1 cellular context compared by ENCODE assay signal in the genomic region with DNA sequence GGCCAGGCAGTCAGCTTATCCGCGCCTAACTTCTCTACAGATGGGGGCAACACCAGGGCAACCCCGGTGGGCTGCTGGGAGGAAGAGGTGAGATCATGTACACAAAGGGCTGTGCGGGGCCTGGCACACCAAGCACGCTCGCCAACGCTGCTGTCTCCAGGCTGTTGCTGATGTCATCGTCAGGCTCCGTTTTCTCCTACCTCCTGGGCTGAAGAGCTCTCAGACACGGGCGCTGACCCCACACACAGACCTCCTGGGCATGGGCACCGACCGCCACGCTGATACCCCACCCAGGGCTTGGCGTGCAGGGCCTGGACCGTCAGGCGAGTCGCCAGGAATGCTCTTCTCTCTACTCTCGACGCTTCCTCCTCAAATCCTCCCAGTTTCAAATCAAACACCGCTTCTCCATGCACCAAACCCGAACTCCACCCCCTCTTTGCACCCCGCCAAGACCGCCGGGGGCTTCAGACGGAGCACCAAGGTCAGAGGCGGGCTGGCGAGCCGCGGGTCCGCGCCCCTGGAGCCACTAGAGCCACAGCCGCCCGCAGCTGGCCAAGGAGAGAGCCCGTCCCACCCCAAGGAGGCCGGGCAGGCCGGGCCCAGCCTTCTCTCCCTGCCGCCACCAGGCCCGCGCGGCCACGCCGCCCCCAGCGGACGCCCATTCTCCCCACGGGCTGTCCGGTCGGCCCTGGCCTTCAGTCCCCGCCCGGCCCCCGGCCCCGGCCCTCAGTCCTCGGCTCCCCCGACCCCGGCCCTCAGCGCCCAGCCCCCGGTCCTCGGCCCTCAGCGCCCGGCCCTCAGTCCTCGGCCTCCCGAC.
TF ChIP-seq lines count a peak whose summit lies in the region.

No MANE protein-coding gene starts in this region.

TF ChIP-seq in HEK293, 187 proteins besides CTCF, POLR2A, EP300 and RAD21 (continued from another document and continues in another):
- TF ChIP-seq KLF17 (tag by site-specific recombination; IDR thresholded peaks at IDR 0.05) (peak; percentile 53; the same call in 1 of the 2 replicates), ZNF140 (tag by site-specific recombination; IDR thresholded peaks at IDR 0.05) (no peak), SCRT1 (tag by site-specific recombination; IDR thresholded peaks at IDR 0.05; ENCODE audit: borderline replicate concordance) (no peak), ATF2 (tag by site-specific recombination; IDR thresholded peaks at IDR 0.05; ENCODE audit: low read depth) (peak; percentile 86), ZNF169 (tag by site-specific recombination; IDR thresholded peaks at IDR 0.05) (no peak), ZBTB7A (tag by site-specific recombination; IDR thresholded peaks at IDR 0.05; ENCODE audit: low read depth) (no peak), ZNF202 (tag by site-specific recombination; IDR thresholded peaks at IDR 0.05; ENCODE audit: borderline replicate concordance) (no peak), ZNF837 (tag by site-specific recombination; IDR thresholded peaks at IDR 0.05) (no peak), SCRT2 (tag by site-specific recombination; IDR thresholded peaks at IDR 0.05) (no peak), ZNF76 (tag by site-specific recombination; IDR thresholded peaks at IDR 0.05; ENCODE audit: borderline replicate concordance, low read depth) (peak; percentile 57; the same call in 1 of the 2 replicates), YY2 (tag by site-specific recombination; IDR thresholded peaks at IDR 0.05) (no peak), ZNF239 (tag by site-specific recombination; IDR thresholded peaks at IDR 0.05) (no peak), ZNF324 (tag by site-specific recombination; IDR thresholded peaks at IDR 0.05) (peak; percentile 54; the same call in 1 of the 2 replicates), ZBTB17 (tag by site-specific recombination; IDR thresholded peaks at IDR 0.05) (peak; percentile 93), ZBTB8A (tag by site-specific recombination; IDR thresholded peaks at IDR 0.05) (peak; percentile 26; the same call in 1 of the 2 replicates), ZNF561 (tag by site-specific recombination; IDR thresholded peaks at IDR 0.05; ENCODE audit: borderline replicate concordance) (no peak), ZNF19 (tag by site-specific recombination; IDR thresholded peaks at IDR 0.05; ENCODE audit: low read depth) (no peak), KLF10 (tag by site-specific recombination; IDR thresholded peaks at IDR 0.05) (no peak), ZFP3 (tag by site-specific recombination; IDR thresholded peaks at IDR 0.05; ENCODE audit: low read depth) (no peak), ZNF660 (tag by site-specific recombination; IDR thresholded peaks at IDR 0.05) (peak; percentile 76; the same call in 1 of the 2 replicates), ZNF121 (tag by site-specific recombination; IDR thresholded peaks at IDR 0.05) (no peak), ZNF223 (tag by site-specific recombination; IDR thresholded peaks at IDR 0.05) (no peak), KLF1 (tag by site-specific recombination; IDR thresholded peaks at IDR 0.05) (peak; percentile 52), FEZF1 (tag by site-specific recombination; IDR thresholded peaks at IDR 0.05) (no peak), MZF1 (tag by site-specific recombination; IDR thresholded peaks at IDR 0.05; ENCODE audit: borderline replicate concordance) (no peak), ZNF362 (tag by site-specific recombination; IDR thresholded peaks at IDR 0.05) (no peak), GLI4 (tag by site-specific recombination; IDR thresholded peaks at IDR 0.05) (peak; percentile 82; the same call in 1 of the 2 replicates), ZNF157 (tag by site-specific recombination; IDR thresholded peaks at IDR 0.05) (no peak), BCL11A (tag by site-specific recombination; IDR thresholded peaks at IDR 0.05; ENCODE audit: low read depth) (peak; percentile 12), ZNF112 (tag by site-specific recombination; IDR thresholded peaks at IDR 0.05) (no peak), OVOL3 (tag by site-specific recombination; IDR thresholded peaks at IDR 0.05) (no peak), WT1 (tag by site-specific recombination; IDR thresholded peaks at IDR 0.05) (no peak), ZNF768 (tag by site-specific recombination; IDR thresholded peaks at IDR 0.05) (no peak), ZNF138 (tag by site-specific recombination; IDR thresholded peaks at IDR 0.05; ENCODE audit: borderline replicate concordance) (no peak)
- TF ChIP-seq, protein P1, sequence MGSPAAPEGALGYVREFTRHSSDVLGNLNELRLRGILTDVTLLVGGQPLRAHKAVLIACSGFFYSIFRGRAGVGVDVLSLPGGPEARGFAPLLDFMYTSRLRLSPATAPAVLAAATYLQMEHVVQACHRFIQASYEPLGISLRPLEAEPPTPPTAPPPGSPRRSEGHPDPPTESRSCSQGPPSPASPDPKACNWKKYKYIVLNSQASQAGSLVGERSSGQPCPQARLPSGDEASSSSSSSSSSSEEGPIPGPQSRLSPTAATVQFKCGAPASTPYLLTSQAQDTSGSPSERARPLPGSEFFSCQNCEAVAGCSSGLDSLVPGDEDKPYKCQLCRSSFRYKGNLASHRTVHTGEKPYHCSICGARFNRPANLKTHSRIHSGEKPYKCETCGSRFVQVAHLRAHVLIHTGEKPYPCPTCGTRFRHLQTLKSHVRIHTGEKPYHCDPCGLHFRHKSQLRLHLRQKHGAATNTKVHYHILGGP (tag by site-specific recombination; IDR thresholded peaks at IDR 0.05), result no peak
- TF ChIP-seq, protein P2, sequence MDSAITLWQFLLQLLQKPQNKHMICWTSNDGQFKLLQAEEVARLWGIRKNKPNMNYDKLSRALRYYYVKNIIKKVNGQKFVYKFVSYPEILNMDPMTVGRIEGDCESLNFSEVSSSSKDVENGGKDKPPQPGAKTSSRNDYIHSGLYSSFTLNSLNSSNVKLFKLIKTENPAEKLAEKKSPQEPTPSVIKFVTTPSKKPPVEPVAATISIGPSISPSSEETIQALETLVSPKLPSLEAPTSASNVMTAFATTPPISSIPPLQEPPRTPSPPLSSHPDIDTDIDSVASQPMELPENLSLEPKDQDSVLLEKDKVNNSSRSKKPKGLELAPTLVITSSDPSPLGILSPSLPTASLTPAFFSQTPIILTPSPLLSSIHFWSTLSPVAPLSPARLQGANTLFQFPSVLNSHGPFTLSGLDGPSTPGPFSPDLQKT (IDR thresholded peaks at IDR 0.05; ENCODE audit: borderline replicate concordance, low read depth, low read length), result no peak
- TF ChIP-seq, protein P3, sequence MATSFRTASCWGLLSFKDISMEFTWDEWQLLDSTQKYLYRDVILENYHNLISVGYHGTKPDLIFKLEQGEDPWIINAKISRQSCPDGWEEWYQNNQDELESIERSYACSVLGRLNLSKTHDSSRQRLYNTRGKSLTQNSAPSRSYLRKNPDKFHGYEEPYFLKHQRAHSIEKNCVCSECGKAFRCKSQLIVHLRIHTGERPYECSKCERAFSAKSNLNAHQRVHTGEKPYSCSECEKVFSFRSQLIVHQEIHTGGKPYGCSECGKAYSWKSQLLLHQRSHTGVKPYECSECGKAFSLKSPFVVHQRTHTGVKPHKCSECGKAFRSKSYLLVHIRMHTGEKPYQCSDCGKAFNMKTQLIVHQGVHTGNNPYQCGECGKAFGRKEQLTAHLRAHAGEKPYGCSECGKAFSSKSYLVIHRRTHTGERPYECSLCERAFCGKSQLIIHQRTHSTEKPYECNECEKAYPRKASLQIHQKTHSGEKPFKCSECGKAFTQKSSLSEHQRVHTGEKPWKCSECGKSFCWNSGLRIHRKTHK (tag by site-specific recombination; IDR thresholded peaks at IDR 0.05), result no peak
- TF ChIP-seq, protein P4, sequence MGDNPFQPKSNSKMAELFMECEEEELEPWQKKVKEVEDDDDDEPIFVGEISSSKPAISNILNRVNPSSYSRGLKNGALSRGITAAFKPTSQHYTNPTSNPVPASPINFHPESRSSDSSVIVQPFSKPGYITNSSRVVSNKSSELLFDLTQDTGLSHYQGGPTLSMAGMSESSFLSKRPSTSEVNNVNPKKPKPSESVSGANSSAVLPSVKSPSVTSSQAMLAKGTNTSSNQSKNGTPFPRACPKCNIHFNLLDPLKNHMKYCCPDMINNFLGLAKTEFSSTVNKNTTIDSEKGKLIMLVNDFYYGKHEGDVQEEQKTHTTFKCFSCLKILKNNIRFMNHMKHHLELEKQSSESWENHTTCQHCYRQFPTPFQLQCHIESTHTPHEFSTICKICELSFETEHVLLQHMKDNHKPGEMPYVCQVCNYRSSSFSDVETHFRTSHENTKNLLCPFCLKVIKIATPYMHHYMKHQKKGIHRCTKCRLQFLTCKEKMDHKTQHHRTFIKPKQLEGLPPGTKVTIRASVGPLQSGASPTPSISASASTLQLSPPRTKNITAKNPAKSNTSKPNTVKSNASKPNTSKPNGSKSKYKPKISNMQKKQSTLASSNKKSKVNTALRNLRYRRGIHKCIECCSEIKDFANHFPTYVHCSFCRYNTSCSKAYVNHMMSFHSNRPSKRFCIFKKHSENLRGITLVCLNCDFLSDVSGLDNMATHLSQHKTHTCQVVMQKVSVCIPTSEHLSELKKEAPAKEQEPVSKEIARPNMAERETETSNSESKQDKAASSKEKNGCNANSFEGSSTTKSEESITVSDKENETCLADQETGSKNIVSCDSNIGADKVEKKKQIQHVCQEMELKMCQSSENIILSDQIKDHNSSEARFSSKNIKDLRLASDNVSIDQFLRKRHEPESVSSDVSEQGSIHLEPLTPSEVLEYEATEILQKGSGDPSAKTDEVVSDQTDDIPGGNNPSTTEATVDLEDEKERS (tag by site-specific recombination; IDR thresholded peaks at IDR 0.05), result peak; percentile 44; the same call in 1 of the 2 replicates
- TF ChIP-seq, protein P5, sequence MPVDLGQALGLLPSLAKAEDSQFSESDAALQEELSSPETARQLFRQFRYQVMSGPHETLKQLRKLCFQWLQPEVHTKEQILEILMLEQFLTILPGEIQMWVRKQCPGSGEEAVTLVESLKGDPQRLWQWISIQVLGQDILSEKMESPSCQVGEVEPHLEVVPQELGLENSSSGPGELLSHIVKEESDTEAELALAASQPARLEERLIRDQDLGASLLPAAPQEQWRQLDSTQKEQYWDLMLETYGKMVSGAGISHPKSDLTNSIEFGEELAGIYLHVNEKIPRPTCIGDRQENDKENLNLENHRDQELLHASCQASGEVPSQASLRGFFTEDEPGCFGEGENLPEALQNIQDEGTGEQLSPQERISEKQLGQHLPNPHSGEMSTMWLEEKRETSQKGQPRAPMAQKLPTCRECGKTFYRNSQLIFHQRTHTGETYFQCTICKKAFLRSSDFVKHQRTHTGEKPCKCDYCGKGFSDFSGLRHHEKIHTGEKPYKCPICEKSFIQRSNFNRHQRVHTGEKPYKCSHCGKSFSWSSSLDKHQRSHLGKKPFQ (tag by site-specific recombination; IDR thresholded peaks at IDR 0.05), result no peak
- TF ChIP-seq, protein P6, sequence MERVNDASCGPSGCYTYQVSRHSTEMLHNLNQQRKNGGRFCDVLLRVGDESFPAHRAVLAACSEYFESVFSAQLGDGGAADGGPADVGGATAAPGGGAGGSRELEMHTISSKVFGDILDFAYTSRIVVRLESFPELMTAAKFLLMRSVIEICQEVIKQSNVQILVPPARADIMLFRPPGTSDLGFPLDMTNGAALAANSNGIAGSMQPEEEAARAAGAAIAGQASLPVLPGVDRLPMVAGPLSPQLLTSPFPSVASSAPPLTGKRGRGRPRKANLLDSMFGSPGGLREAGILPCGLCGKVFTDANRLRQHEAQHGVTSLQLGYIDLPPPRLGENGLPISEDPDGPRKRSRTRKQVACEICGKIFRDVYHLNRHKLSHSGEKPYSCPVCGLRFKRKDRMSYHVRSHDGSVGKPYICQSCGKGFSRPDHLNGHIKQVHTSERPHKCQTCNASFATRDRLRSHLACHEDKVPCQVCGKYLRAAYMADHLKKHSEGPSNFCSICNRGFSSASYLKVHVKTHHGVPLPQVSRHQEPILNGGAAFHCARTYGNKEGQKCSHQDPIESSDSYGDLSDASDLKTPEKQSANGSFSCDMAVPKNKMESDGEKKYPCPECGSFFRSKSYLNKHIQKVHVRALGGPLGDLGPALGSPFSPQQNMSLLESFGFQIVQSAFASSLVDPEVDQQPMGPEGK (tag by site-specific recombination; IDR thresholded peaks at IDR 0.05), result peak; percentile 61
- TF ChIP-seq, protein P7, sequence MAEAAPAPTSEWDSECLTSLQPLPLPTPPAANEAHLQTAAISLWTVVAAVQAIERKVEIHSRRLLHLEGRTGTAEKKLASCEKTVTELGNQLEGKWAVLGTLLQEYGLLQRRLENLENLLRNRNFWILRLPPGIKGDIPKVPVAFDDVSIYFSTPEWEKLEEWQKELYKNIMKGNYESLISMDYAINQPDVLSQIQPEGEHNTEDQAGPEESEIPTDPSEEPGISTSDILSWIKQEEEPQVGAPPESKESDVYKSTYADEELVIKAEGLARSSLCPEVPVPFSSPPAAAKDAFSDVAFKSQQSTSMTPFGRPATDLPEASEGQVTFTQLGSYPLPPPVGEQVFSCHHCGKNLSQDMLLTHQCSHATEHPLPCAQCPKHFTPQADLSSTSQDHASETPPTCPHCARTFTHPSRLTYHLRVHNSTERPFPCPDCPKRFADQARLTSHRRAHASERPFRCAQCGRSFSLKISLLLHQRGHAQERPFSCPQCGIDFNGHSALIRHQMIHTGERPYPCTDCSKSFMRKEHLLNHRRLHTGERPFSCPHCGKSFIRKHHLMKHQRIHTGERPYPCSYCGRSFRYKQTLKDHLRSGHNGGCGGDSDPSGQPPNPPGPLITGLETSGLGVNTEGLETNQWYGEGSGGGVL (tag by site-specific recombination; IDR thresholded peaks at IDR 0.05), result no peak
